8 cellular contexts compared by ENCODE assay signal in the genomic region with DNA sequence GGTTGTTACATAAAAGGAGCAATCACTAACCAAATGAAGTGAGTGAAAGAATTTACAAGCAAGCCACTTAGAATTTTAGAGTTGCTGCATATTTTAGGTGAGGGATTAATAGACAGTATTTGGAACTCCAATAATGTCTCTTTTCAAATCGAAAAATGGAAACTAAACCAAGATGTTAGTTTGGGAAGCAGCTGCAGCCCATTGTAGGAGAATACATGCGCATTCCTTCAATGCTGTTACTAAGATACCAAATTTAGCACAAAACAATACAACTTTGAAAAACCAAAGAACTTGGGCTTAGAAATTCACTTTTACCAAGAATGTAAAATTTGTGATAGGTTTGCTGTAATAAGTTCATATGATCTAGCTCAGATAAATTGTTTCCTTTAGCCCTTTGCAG.
"Had no signal": no experiment of that assay in that cellular context is flagged by ENCODE, and none has a peak within 500 bp of the region (broad histone marks: within the 10 kb centered on the region; RNA-seq: fewer than 3 reads in every experiment).

No MANE protein-coding gene starts in this region.

- H2AFZ ChIP-seq: GM23248 had no signal

- ATAC-seq: HCT116, K562 had no signal

- H3K9me3 ChIP-seq: HAP-1 had no signal

- H3K27ac ChIP-seq: GM23248 had no signal

- H3K4me3 ChIP-seq: GM23248, HAP-1, K562 had no signal

- H3K4me3 Mint-ChIP-seq: HFFc6 had no signal

- H3K27ac Mint-ChIP-seq: HFFc6 had no signal

- DNase-seq: GM23248, H7, HFFc6, IMR-90, KG1 had no signal

- H3K36me3 ChIP-seq: HAP-1 had no signal

- H3K9ac ChIP-seq: GM23248 had no signal
